ENCODE assay signal across 8 cellular contexts in the genomic region with DNA sequence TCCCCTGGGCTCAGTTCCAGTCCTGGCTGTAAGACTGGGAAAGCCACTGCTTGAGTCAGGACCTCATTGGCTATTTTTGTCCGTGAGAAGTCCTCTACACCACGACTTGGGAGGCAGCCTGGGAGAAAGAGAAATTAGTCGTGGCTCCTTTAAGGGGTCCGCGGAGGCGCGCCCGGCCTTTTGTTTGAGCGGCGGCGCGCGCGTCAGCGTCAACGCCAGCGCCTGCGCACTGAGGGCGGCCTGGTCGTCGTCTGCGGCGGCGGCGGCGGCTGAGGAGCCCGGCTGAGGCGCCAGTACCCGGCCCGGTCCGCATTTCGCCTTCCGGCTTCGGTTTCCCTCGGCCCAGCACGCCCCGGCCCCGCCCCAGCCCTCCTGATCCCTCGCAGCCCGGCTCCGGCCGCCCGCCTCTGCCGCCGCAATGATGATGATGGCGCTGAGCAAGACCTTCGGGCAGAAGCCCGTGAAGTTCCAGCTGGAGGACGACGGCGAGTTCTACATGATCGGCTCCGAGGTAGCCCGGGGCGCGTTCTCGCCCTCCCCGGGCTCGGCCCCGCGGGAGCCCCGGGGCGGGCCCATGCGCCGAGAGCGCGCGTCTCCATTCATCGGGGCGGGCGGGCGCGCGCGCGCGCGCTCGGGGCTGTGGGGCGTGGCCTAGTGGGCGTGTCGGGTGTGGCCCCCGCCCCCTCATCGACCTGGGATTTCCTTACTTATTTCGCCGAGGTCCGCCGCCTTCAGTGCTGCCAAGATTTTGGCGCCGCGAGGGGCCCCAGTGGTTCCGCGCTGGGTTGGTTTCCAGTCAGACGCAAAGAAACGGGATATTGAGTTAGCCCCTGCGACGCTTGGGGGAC. TPM values are rescaled to one million over a fixed set of nuclear protein-coding genes. Genes with fewer than 3 reads are reported as not detected.
DNase-seq lines count a peak whose midpoint lies in the region; ATAC-seq and TF ChIP-seq lines count a peak whose summit lies in the region.

A gene (plus strand): TSS at position 215 of the 848 bp plus-strand sequence. CDS start 204 bp downstream, at position 419.

- H3K27me3 Mint-ChIP-seq in activated CD8-positive, alpha-beta T cell treated with anti-CD3 and anti-CD28 coated beads, Interleukin-2, amount 10 ng/mL, durations not matched to agents 7 days and 5 days (ENCODE audit: low read depth), result no peaks in the 10 kb centered on the region

- no peaks in the 10 kb centered on the region for H3K9me3 Mint-ChIP-seq in activated CD8-positive, alpha-beta T cell treated with anti-CD3 and anti-CD28 coated beads, Interleukin-2, amount 10 ng/mL, durations not matched to agents 7 days and 5 days (ENCODE audit: insufficient read depth)

- H3K27ac Mint-ChIP-seq in activated CD8-positive, alpha-beta T cell treated with anti-CD3 and anti-CD28 coated beads, Interleukin-2, amount 10 ng/mL, durations not matched to agents 7 days and 5 days, result peak within 1 kb of the TSS; percentile 96

- H3K9me3 ChIP-seq in BE2C, result no peaks in the 10 kb centered on the region

- peak within 1 kb of the TSS; percentile 70 for H3K4me3 ChIP-seq in BE2C (ENCODE audit: low read depth, low read length)

- no peak for TF ChIP-seq CTCF in BE2C (IDR thresholded peaks at IDR 0.05; ENCODE audit: low read depth, low read length)

- H3K4me1 ChIP-seq in BE2C, result peaks cover 14% of the 10 kb centered on the region

- H3K27me3 ChIP-seq in BE2C, result no peaks in the 10 kb centered on the region

- POLR2A ChIA-PET in activated CD8-positive, alpha-beta T cell treated with anti-CD3 and anti-CD28 coated beads, Interleukin-2, amount 10 ng/mL, durations not matched to agents 7 days and 5 days (lab: Charles Lee), result interaction anchor here (1.0 to 2.9 kb wide), 8 partner anchors 12 to 107 kb away, joined by 3 to 18 read pairs (median 5); a partner anchor contains a TSS

- CTCF ChIA-PET in activated CD8-positive, alpha-beta T cell treated with anti-CD3 and anti-CD28 coated beads, Interleukin-2, amount 10 ng/mL, durations not matched to agents 7 days and 5 days (lab: Charles Lee), result interaction anchor here (1.0 to 2.1 kb wide), 7 partner anchors 12 to 65 kb away, joined by 3 to 8 read pairs (median 6); a partner anchor contains a TSS

- H3K36me3 Mint-ChIP-seq in activated CD8-positive, alpha-beta T cell treated with anti-CD3 and anti-CD28 coated beads, Interleukin-2, amount 10 ng/mL, durations not matched to agents 7 days and 5 days (ENCODE audit: low read depth), result peaks cover 18% of the 10 kb centered on the region

- peak; percentile 91 for DNase-seq in BE2C
- peak; percentile 91 for DNase-seq in GM19240 (ENCODE audit: insufficient read length, low spot score)
- peak; percentile 92 for DNase-seq in NCI-H82 (lab: John Stamatoyannopoulos, UW)
- peak; percentile 89 for DNase-seq in activated CD8-positive, alpha-beta T cell treated with anti-CD3 and anti-CD28 coated beads, Interleukin-2, amount 10 ng/mL, durations not matched to agents 7 days and 5 days
- peak; percentile 84 for DNase-seq in effector CD4-positive, alpha-beta T cell
- DNase-seq in lung microvascular endothelial cell (ENCODE audit: low read depth in 2 of 2), result peak; percentile 90 to 92
- peak; percentile 81 to 88 (median 84) for DNase-seq in stimulated activated CD4-positive, alpha-beta T cell treated with anti-CD3 and anti-CD28 coated beads, TNF-alpha, amount 100 ng/mL, for 24 hours (ENCODE audit: low read depth in 3 of 3)

- H3K4me1 Mint-ChIP-seq in activated CD8-positive, alpha-beta T cell treated with anti-CD3 and anti-CD28 coated beads, Interleukin-2, amount 10 ng/mL, durations not matched to agents 7 days and 5 days (ENCODE audit: low read depth), result peaks cover 56% of the 10 kb centered on the region

- peak; percentile 58 for ATAC-seq in HG03460 (IDR thresholded peaks at IDR 0.05; ENCODE audit: unreplicated experiment)
- peak; percentile 80 for ATAC-seq in activated CD8-positive, alpha-beta T cell treated with anti-CD3 and anti-CD28 coated beads, Interleukin-2, amount 10 ng/mL, durations not matched to agents 7 days and 5 days

- no peaks in the 10 kb centered on the region; the same call in 1 of the 2 replicates for H3K36me3 ChIP-seq in BE2C

- H3K4me3 Mint-ChIP-seq in activated CD8-positive, alpha-beta T cell treated with anti-CD3 and anti-CD28 coated beads, Interleukin-2, amount 10 ng/mL, durations not matched to agents 7 days and 5 days, result peak within 1 kb of the TSS; percentile 91

RNA-seq across cellular contexts. Expression of the gene that starts here (rescaled TPM):
- 526 TPM for polyA plus RNA-seq in BE2C (2012; ENCODE audit: insufficient read depth, insufficient read length, low read depth)
- total RNA-seq in activated CD8-positive, alpha-beta T cell treated with anti-CD3 and anti-CD28 coated beads, Interleukin-2, amount 10 ng/mL, durations not matched to agents 7 days and 5 days, result 100 to 1,000 TPM; 112 to 113 TPM
- total RNA-seq in lung microvascular endothelial cell, result 20.3 and 21.8 TPM in 2 replicates

Comparison
In these comparisons a context has a peak if more than half of its experiments do, and no peak if none do; other contexts are left out.
1. Peak in every context shown above with its lines: DNase-seq, ATAC-seq and H3K4me3 ChIP-seq.